In genomic region chr6:161313940-161314509, GRCh38 we compare ENCODE assay signal across 1 cellular context.
TF ChIP-seq lines count a peak whose summit lies in the region.

No MANE protein-coding gene starts in this region.

TF ChIP-seq in K562, 482 proteins besides CTCF, POLR2A, EP300 and RAD21 (continued from another document):
- TF ChIP-seq MAFK (IDR thresholded peaks at IDR 0.05; ENCODE audit: low read length): no peak
- no peak for TF ChIP-seq SIRT6 (IDR thresholded peaks at IDR 0.05; ENCODE audit: low read depth, low read length)
- TF ChIP-seq AFF1 (IDR thresholded peaks at IDR 0.05; ENCODE audit: low read depth in 1 of 2, partially characterized antibody in 2 of 2): peak in 1 of 2 experiments; percentile 48
- TF ChIP-seq ZBTB34 (CRISPR knock-in tag; IDR thresholded peaks at IDR 0.05): no peak
- no peak for TF ChIP-seq HDAC3 (IDR thresholded peaks at IDR 0.05; ENCODE audit: borderline replicate concordance, partially characterized antibody)
- peak; percentile 35 for TF ChIP-seq ASH1L (IDR thresholded peaks at IDR 0.05; ENCODE audit: borderline replicate concordance, low read depth, partially characterized antibody)
- peak; percentile 81; the same call in 1 of the 2 replicates for TF ChIP-seq HLTF (IDR thresholded peaks at IDR 0.05)
- TF ChIP-seq SIN3B (IDR thresholded peaks at IDR 0.05; ENCODE audit: low read depth): no peak
- TF ChIP-seq ZNF76 (CRISPR knock-in tag; IDR thresholded peaks at IDR 0.05; ENCODE audit: borderline replicate concordance): no peak
- TF ChIP-seq ZNF23 (CRISPR knock-in tag; IDR thresholded peaks at IDR 0.05): no peak
- TF ChIP-seq TAF1 (IDR thresholded peaks at IDR 0.05; ENCODE audit: control insufficient read depth, extremely low read depth, insufficient read depth, low read length, severe bottlenecking): peak; percentile 37
- TF ChIP-seq FOXK2 (conservative IDR thresholded peaks at IDR 0.05 in 1 of 2, IDR thresholded peaks at IDR 0.05 in 1 of 2; ENCODE audit: low read depth in 2 of 2): peak; percentile 52 to 83; a peak in 3 of 4 replicates
